In the genomic region with DNA sequence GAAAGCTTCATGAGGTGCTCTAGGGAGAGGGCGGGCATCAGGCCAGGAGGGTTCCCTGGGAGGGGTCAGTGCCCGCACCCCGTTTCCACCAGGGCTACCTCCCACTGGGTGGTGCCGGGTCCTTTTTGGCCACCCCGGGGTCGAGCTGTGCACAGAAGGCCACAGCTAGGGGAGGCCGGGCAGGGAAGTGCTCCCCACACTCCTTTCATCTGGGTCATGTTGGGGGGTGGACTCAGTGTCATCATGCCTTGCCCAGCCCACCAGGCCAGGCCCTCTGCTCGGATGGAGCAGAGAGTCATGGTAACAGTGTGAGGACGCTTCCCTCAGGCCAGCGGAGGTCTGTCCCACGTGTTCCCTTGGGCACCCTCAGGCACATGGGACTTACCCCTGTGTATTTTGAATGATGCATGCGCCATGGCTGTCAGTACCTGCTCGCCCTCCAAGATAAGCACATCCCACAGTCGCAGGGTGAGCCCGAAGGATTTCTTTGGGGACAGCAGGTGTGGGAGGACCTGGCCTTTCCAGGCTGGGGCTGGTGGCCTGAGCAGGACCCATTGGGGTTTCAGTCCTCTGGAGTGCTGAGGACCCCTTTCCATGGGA, we compare ENCODE assay signal across 14 cellular contexts. TPM values are rescaled to one million over a fixed set of nuclear protein-coding genes. Genes with fewer than 3 reads are reported as not detected.
A peak's percentile ranks its signal among the peaks of the same experiment; 100 is the strongest.
DNase-seq lines count a peak whose midpoint lies in the region; ATAC-seq and TF ChIP-seq lines count a peak whose summit lies in the region.
"Had no signal": no experiment of that assay in that cellular context is flagged by ENCODE, and none has a peak within 500 bp of the region (broad histone marks: within the 10 kb centered on the region; RNA-seq: fewer than 3 reads in every experiment).

No MANE protein-coding gene starts in this region.

- H3K36me3 ChIP-seq in left ventricle myocardium inferior, result no peaks in the 10 kb centered on the region
- no peaks in the 10 kb centered on the region for H3K36me3 ChIP-seq in lower lobe of right lung
- H3K36me3 ChIP-seq: BE2C had no signal

- TF ChIP-seq CTCF in left ventricle myocardium inferior (IDR thresholded peaks at IDR 0.05; ENCODE audit: borderline replicate concordance) (no peak), chondrocyte (IDR thresholded peaks at IDR 0.05) (no peak), lower lobe of right lung (IDR thresholded peaks at IDR 0.05) (no peak)

- intact Hi-C loops in left ventricle myocardium inferior (cut with micrococcal nuclease) (no loop called here), Right ventricle myocardium superior (cut with DNase I) (no loop called here), lower lobe of right lung (cut with DNase I) (no loop called here)

- DNase-seq in left ventricle myocardium inferior (peak; percentile 9), Right ventricle myocardium superior (no peak), chondrocyte (ENCODE audit: low spot score) (peak; percentile 85), lower lobe of right lung (peak; percentile 25)
- no peak for DNase-seq in activated CD4-positive, alpha-beta T cell treated with anti-CD3 and anti-CD28 coated beads for 4 hours
- DNase-seq: BE2C, DMS79 treated with DMSO at 0.1 percent for 48 hours, KBM-7, NCI-H1436 treated with DMSO at 0.1 percent for 48 hours, NCI-H226, NCI-H526 had no signal

- ATAC-seq in Right ventricle myocardium superior (ENCODE audit: poor library complexity) (no peak), lower lobe of right lung (no peak), GM19455 (IDR thresholded peaks at IDR 0.05; ENCODE audit: unreplicated experiment) (no peak), HG03025 (IDR thresholded peaks at IDR 0.05; ENCODE audit: low FRiP score, unreplicated experiment) (no peak)

- no peaks in the 10 kb centered on the region for H3K9me3 ChIP-seq in left ventricle myocardium inferior (replicated peaks)
- H3K9me3 ChIP-seq in lower lobe of right lung, result no peaks in the 10 kb centered on the region
- H3K9me3 ChIP-seq: BE2C had no signal

- no peak overlapping the region for H3K27ac ChIP-seq in left ventricle myocardium inferior (replicated peaks)
- no peak overlapping the region for H3K27ac ChIP-seq in lower lobe of right lung

- no peak overlapping the region for H3K27ac Mint-ChIP-seq in chondrocyte (ENCODE audit: unreplicated experiment)
- H3K27ac Mint-ChIP-seq: CD4-positive, alpha-beta memory T cell had no signal

- H3K27me3 ChIP-seq in left ventricle myocardium inferior (ENCODE audit: low read depth), result no peaks in the 10 kb centered on the region
- no peaks in the 10 kb centered on the region for H3K27me3 ChIP-seq in lower lobe of right lung (ENCODE audit: low read depth)
- H3K27me3 ChIP-seq: BE2C had no signal

- H3K4me1 Mint-ChIP-seq in chondrocyte (ENCODE audit: low read depth), result no peaks in the 10 kb centered on the region

- H3K9me3 Mint-ChIP-seq in chondrocyte (ENCODE audit: low read depth), result no peaks in the 10 kb centered on the region
- H3K9me3 Mint-ChIP-seq: CD4-positive, alpha-beta memory T cell had no signal

- H3K27me3 Mint-ChIP-seq in chondrocyte (ENCODE audit: low read depth), result peaks cover 2% of the 10 kb centered on the region
- H3K27me3 Mint-ChIP-seq: CD4-positive, alpha-beta memory T cell had no signal

- no peak overlapping the region for H3K4me3 Mint-ChIP-seq in chondrocyte (ENCODE audit: unreplicated experiment)
- H3K4me3 Mint-ChIP-seq: CD4-positive, alpha-beta memory T cell had no signal

- no peaks in the 10 kb centered on the region for H3K36me3 Mint-ChIP-seq in chondrocyte (ENCODE audit: low read depth)
- H3K36me3 Mint-ChIP-seq: CD4-positive, alpha-beta memory T cell had no signal

- H3K4me3 ChIP-seq in left ventricle myocardium inferior (no peak overlapping the region), lower lobe of right lung (no peak overlapping the region)

- H3K4me1 ChIP-seq in left ventricle myocardium inferior, result no peaks in the 10 kb centered on the region
- H3K4me1 ChIP-seq in lower lobe of right lung, result no peaks in the 10 kb centered on the region
- H3K4me1 ChIP-seq: BE2C had no signal

RNA-seq across cellular contexts. Expression of a gene that starts 46.4 kb away (rescaled TPM):
- not detected for total RNA-seq in left ventricle myocardium inferior
- total RNA-seq in Right ventricle myocardium superior, result not detected
- not detected in 3 replicates for total RNA-seq in chondrocyte
- total RNA-seq in lower lobe of right lung, result 0.27 TPM
- total RNA-seq: CD4-positive, alpha-beta memory T cell had no signal

Comparison
In these comparisons a context has a peak if more than half of its experiments do, and no peak if none do; other contexts are left out.
1. DNase-seq: peak in left ventricle myocardium inferior (single experiment), chondrocyte (single experiment) and lower lobe of right lung (single experiment); none in Right ventricle myocardium superior (single experiment) and activated CD4-positive, alpha-beta T cell treated with anti-CD3 and anti-CD28 coated beads for 4 hours (0 of 2).